Comparison of ENCODE assay signal across 17 cellular contexts in genomic region chr20:58586565-58587093, GRCh38.
"Had no signal": no experiment of that assay in that cellular context is flagged by ENCODE, and none has a peak within 500 bp of the region (broad histone marks: within the 10 kb centered on the region; RNA-seq: fewer than 3 reads in every experiment).

No MANE protein-coding gene starts in this region.

- H3K27me3 ChIP-seq: gastroesophageal sphincter, pancreas, vagina had no signal

- DNase-seq: esophagus squamous epithelium; glutamatergic neuron; left colon; naive thymus-derived CD8-positive, alpha-beta T cell; pancreas; right cardiac atrium; spleen; stimulated activated CD4-positive, alpha-beta T cell treated with anti-CD3 and anti-CD28 coated beads, Interleukin-15, amount 100 ng/mL, for 24 hours; stimulated activated CD4-positive, alpha-beta T cell treated with anti-CD3 and anti-CD28 coated beads, Interleukin-1b, Interleukin-23, amount 100 ng/mL, for 48 hours; stimulated activated CD4-positive, alpha-beta T cell treated with anti-CD3 and anti-CD28 coated beads, Interleukin-4, amount 100 ng/mL, for 24 hours; upper lobe of right lung had no signal

- H3K4me1 ChIP-seq: pancreas, spleen, tibial artery, upper lobe of right lung, vagina had no signal

- H3K9me3 ChIP-seq: esophagus squamous epithelium, gastroesophageal sphincter, mucosa of descending colon, pancreas, upper lobe of right lung, vagina had no signal

- H3K36me3 ChIP-seq: esophagus squamous epithelium, gastroesophageal sphincter, pancreas, spleen, tibial artery, upper lobe of right lung, vagina had no signal

- H3K27ac ChIP-seq: esophagus squamous epithelium, gastroesophageal sphincter, pancreas, spleen, tibial artery, upper lobe of right lung, vagina had no signal

- FAIRE-seq: colon, pancreas had no signal

- ATAC-seq: gastroesophageal sphincter; left colon; mucosa of descending colon; naive thymus-derived CD8-positive, alpha-beta T cell; pancreas; right cardiac atrium; stimulated activated memory B cell treated with anti-CD40 and anti-IgM and Interleukin-4, amounts not matched to agents 10 μg/mL and 1 μg/mL and 100 μg/mL, for 72 hours; upper lobe of right lung had no signal

- H3K4me3 ChIP-seq: esophagus squamous epithelium, gastroesophageal sphincter, mucosa of descending colon, pancreas, spleen, tibial artery, upper lobe of right lung, vagina had no signal
